ENCODE assay signal across 11 cellular contexts in genomic region chr12:120101182-120101581, GRCh38. TPM values are rescaled to one million over a fixed set of nuclear protein-coding genes. Genes with fewer than 3 reads are reported as not detected.
A peak's percentile ranks its signal among the peaks of the same experiment; 100 is the strongest.
DNase-seq lines count a peak whose midpoint lies in the region; ATAC-seq, FAIRE-seq and TF ChIP-seq lines count a peak whose summit lies in the region.
"Had no signal": no experiment of that assay in that cellular context is flagged by ENCODE, and none has a peak within 500 bp of the region (broad histone marks: within the 10 kb centered on the region; RNA-seq: fewer than 3 reads in every experiment).

No MANE protein-coding gene starts in this region.

- H3K9ac ChIP-seq in H1 (replicated peaks in 1 of 4; ENCODE audit: extremely low read depth in 1 of 4, low read depth in 3 of 4, low read length in 3 of 4) (no peak overlapping the region), mesendoderm (ENCODE audit: low read length) (no peak overlapping the region)
- H3K9ac ChIP-seq: GM23248 had no signal

- intact Hi-C loops in prostate gland (cut with DNase I) = no loop called here

- peak; percentile 58 for ATAC-seq in HG03432 (IDR thresholded peaks at IDR 0.05; ENCODE audit: unreplicated experiment)
- no peak for ATAC-seq in HG03460 (IDR thresholded peaks at IDR 0.05; ENCODE audit: unreplicated experiment)

- H3K4ac ChIP-seq in H1 (replicated peaks; ENCODE audit: insufficient read length, low read depth, low read length) = no peak overlapping the region
- no peak overlapping the region for H3K4ac ChIP-seq in mesendoderm (ENCODE audit: low read depth, low read length)

- H2BK12ac ChIP-seq in H1 (ENCODE audit: low read depth, low read length) = no peak overlapping the region

- H3K4me2 ChIP-seq in H1 (ENCODE audit: insufficient read depth in 1 of 2, low read depth in 2 of 2, low read length in 2 of 2) (no peak overlapping the region), mesendoderm (ENCODE audit: low read length) (no peak overlapping the region)

- H2BK120ac ChIP-seq in H1 (replicated peaks; ENCODE audit: low read depth, low read length) = no peak overlapping the region
- no peak overlapping the region for H2BK120ac ChIP-seq in mesendoderm (ENCODE audit: low read depth, low read length)

- TF ChIP-seq CTCF in H1 (IDR thresholded peaks at IDR 0.05; ENCODE audit: control extremely low read depth in 1 of 3, insufficient read depth in 1 of 3, low read depth in 1 of 3, low read length in 3 of 3) = no peak
- TF ChIP-seq CTCF in prostate gland (IDR thresholded peaks at IDR 0.05) = no peak

- H3K56ac ChIP-seq in H1 (replicated peaks; ENCODE audit: insufficient read length, low read depth, low read length) = no peak overlapping the region
- H3K56ac ChIP-seq in mesendoderm (ENCODE audit: low read length) = no peak overlapping the region

- H4K91ac ChIP-seq in H1 (replicated peaks; ENCODE audit: insufficient read length, low read length) = no peak overlapping the region

- no peak for TF ChIP-seq EP300 in H1 (IDR thresholded peaks at IDR 0.05; ENCODE audit: borderline replicate concordance in 1 of 2, low read depth in 2 of 2, low read length in 2 of 2)

- H3K9me3 ChIP-seq in H1 (ENCODE audit: insufficient read depth in 2 of 2, low read depth in 1 of 2, low read length in 1 of 2) (no peaks in the 10 kb centered on the region), prostate gland (no peaks in the 10 kb centered on the region)

- H4K20me1 ChIP-seq in H1 (replicated peaks in 1 of 2; ENCODE audit: control insufficient read depth in 1 of 2, insufficient read depth in 2 of 2, low read length in 2 of 2) = peaks cover 6 to 19% of the 10 kb centered on the region in 2 experiments

- H3K79me2 ChIP-seq in H1 (ENCODE audit: control insufficient read depth in 1 of 2, insufficient read depth in 2 of 2, low read length in 2 of 2) (peaks cover 0 to 41% of the 10 kb centered on the region in 2 experiments; a peak in 3 of 4 replicates), mesendoderm (ENCODE audit: control insufficient read depth, insufficient read depth, low read length) (peaks cover 19% of the 10 kb centered on the region)

- no peak overlapping the region for H3K18ac ChIP-seq in H1 (ENCODE audit: extremely low read depth, low read length)
- H3K18ac ChIP-seq in mesendoderm (ENCODE audit: low read length) = no peak overlapping the region

- POLR2A ChIA-PET in H1 (lab: Charles Lee; ENCODE audit: partially characterized antibody) = interaction anchor here (0.9 to 6.3 kb wide), 7 partner anchors 8 to 100 kb away, joined by 3 to 52 read pairs (median 4); partner anchors contain the start of genes RAB35 and RPLP0

- WGBS in H1 (ENCODE audit: extremely low coverage in 1 of 2, insufficient coverage in 1 of 2, insufficient read length in 1 of 2, insufficient replicate concordance in 2 of 2, low coverage in 1 of 2, low lambda C conversion rate in 2 of 2, missing lambda C conversion rate in 1 of 2), 2 experiments = 90% methylated on average over 11 of the region's 11 CpGs; no CpG with 5 or more reads in 1 of the 2 experiments
- 52% methylated on average over 11 of the region's 11 CpGs for WGBS in prostate gland
- no CpG with 5 or more reads among the region's 11 CpGs for WGBS in mesendoderm (ENCODE audit: extremely low coverage, insufficient coverage, low lambda C conversion rate)

- DNase-seq in DMS79 treated with DMSO at 0.1 percent for 48 hours (lab: John Stamatoyannopoulos, UW) (peak; percentile 26), H1 (ENCODE audit: low read depth in 1 of 2, low spot score in 2 of 2) (no peak), prostate gland (ENCODE audit: low spot score) (no peak), KBM-7 (no peak), mesendoderm (no peak), ecto neural progenitor cell (ENCODE audit: low spot score) (no peak)
- DNase-seq: naive B cell, RPMI8226 had no signal

- H3K27ac ChIP-seq in H1 (ENCODE audit: low read depth, low read length) (0 out of 2 replicates have a peak overlapping the region, but pooled peaks have one; percentile 8), prostate gland (peak overlapping the region; percentile 26 to 42), mesendoderm (ENCODE audit: low read depth, low read length) (no peak overlapping the region)
- H3K27ac ChIP-seq: GM23248 had no signal

- H3K23ac ChIP-seq in H1 (ENCODE audit: insufficient read length) (no peak overlapping the region), mesendoderm (ENCODE audit: low read length) (no peak overlapping the region)

- no peak overlapping the region for H3K14ac ChIP-seq in H1 (ENCODE audit: insufficient read length)

- H3K4me3 ChIP-seq in H1 (ENCODE audit: extremely low read depth in 1 of 4, insufficient read depth in 2 of 4, low read depth in 3 of 4, low read length in 4 of 4) (no peak overlapping the region), prostate gland (no peak overlapping the region), mesendoderm (ENCODE audit: low read length) (no peak overlapping the region)
- H3K4me3 ChIP-seq: GM23248 had no signal

- FAIRE-seq in H1 (lab: Jason Lieb, UNC) = no peak

- in situ Hi-C loops in KBM-7 (cut with MboI; ENCODE audit: low pct_unique_long_range_greater_than_20kb, low sequenced_read_pairs) = no loop called here

- H3K79me1 ChIP-seq in H1 (ENCODE audit: low read depth, low read length) (peaks cover 10% of the 10 kb centered on the region; the same call in 1 of the 2 replicates), mesendoderm (ENCODE audit: low read length) (peaks cover 25% of the 10 kb centered on the region)

- TF ChIP-seq RAD21 in H1 (IDR thresholded peaks at IDR 0.05 in 1 of 2, conservative IDR thresholded peaks at IDR 0.05 in 1 of 2; ENCODE audit: low read depth in 2 of 2, low read length in 2 of 2) = no peak

- no peaks in the 10 kb centered on the region for H3K23me2 ChIP-seq in H1 (ENCODE audit: low read depth, low read length)

- H2BK20ac ChIP-seq in H1 (ENCODE audit: low read length) = no peak overlapping the region

- H2BK15ac ChIP-seq in H1 (ENCODE audit: low read length) (no peak overlapping the region), mesendoderm (replicated peaks; ENCODE audit: low read depth) (no peak overlapping the region)

- TF ChIP-seq POLR2A in H1 (IDR thresholded peaks at IDR 0.05; ENCODE audit: control extremely low read depth in 1 of 2, low read depth in 2 of 2, low read length in 2 of 2) (no peak), prostate gland (IDR thresholded peaks at IDR 0.05) (no peak)

- peaks cover 0 to 9% (median 5%) of the 10 kb centered on the region in 4 experiments; a peak in 5 of 7 replicates for H3K4me1 ChIP-seq in H1 (replicated peaks in 1 of 4; ENCODE audit: control insufficient read depth in 3 of 4, insufficient read depth in 4 of 4, low read length in 3 of 4)
- H3K4me1 ChIP-seq in prostate gland (replicated peaks) = peaks cover 17% of the 10 kb centered on the region
- no peaks in the 10 kb centered on the region for H3K4me1 ChIP-seq in mesendoderm (ENCODE audit: control insufficient read depth, low read depth, low read length)

- H2BK5ac ChIP-seq in H1 (ENCODE audit: low read depth, low read length) (no peak overlapping the region; the same call in 1 of the 2 replicates), mesendoderm (ENCODE audit: low read length) (no peak overlapping the region)

- no peak overlapping the region for H4K8ac ChIP-seq in H1 (ENCODE audit: extremely low read depth, insufficient read depth, low read length)
- no peak overlapping the region for H4K8ac ChIP-seq in mesendoderm (ENCODE audit: low read depth, low read length)

- H3K27me3 ChIP-seq in H1 (replicated peaks in 1 of 4; ENCODE audit: control insufficient read depth in 3 of 4, extremely low read depth in 1 of 4, insufficient read depth in 3 of 4, low read length in 3 of 4) (no peaks in the 10 kb centered on the region), prostate gland (replicated peaks; ENCODE audit: insufficient read depth) (no peaks in the 10 kb centered on the region), mesendoderm (ENCODE audit: insufficient read depth, low read length, poor library complexity) (no peaks in the 10 kb centered on the region)

- no peak overlapping the region for H2AFZ ChIP-seq in H1 (ENCODE audit: low read length)
- H2AFZ ChIP-seq: GM23248 had no signal

- H4K5ac ChIP-seq in H1 (ENCODE audit: insufficient read length, low read depth, low read length) (no peak overlapping the region), mesendoderm (ENCODE audit: low read length) (no peak overlapping the region)

- H2AK5ac ChIP-seq in H1 (ENCODE audit: low read depth, low read length) = no peak overlapping the region
- H2AK5ac ChIP-seq in mesendoderm (ENCODE audit: low read length) = no peak overlapping the region

- CTCF ChIA-PET in H1 (lab: Charles Lee; ENCODE audit: partially characterized antibody) = interaction anchor here (0.5 to 2.6 kb wide), 4 partner anchors 11 to 1251 kb away, joined by 3 to 12 read pairs (median 4); partner anchors contain the start of gene RAB35

- peaks cover 0 to 19% (median 10%) of the 10 kb centered on the region in 4 experiments; a peak in 6 of 8 replicates for H3K36me3 ChIP-seq in H1 (ENCODE audit: control insufficient read depth in 2 of 4, insufficient read depth in 4 of 4, low read length in 3 of 4)
- H3K36me3 ChIP-seq in prostate gland = peaks cover 0 to 17% of the 10 kb centered on the region in 2 donors
- H3K36me3 ChIP-seq in mesendoderm (ENCODE audit: control insufficient read depth, insufficient read depth, low read length) = peaks cover 4% of the 10 kb centered on the region

TF ChIP-seq in H1, 55 proteins besides CTCF, POLR2A, EP300 and RAD21 (continues in another document):
- TF ChIP-seq SAP30 (IDR thresholded peaks at IDR 0.05; ENCODE audit: insufficient read depth, insufficient replicate concordance, low read length) (no peak), USF2 (IDR thresholded peaks at IDR 0.05; ENCODE audit: low read length) (no peak), SP4 (IDR thresholded peaks at IDR 0.05; ENCODE audit: low read length) (no peak)

RNA-seq across cellular contexts. Expression of gene RAB35, which starts 15.4 kb away (rescaled TPM):
- total RNA-seq in H1 (2021; fragmentation: NEBNext Ultra II Directional; extraction: Animal tissue kit (Norgen Biotek cat#: 25700)) = 39.0 and 45.7 TPM in 2 replicates
- polyA plus RNA-seq in H1 (2011; rRNA removed) = 33.4 and 45.8 TPM in 2 replicates
- polyA plus RNA-seq in H1 (2011; cell fraction: cytosol; rRNA removed) = 29.0 TPM
- polyA plus RNA-seq in H1 (2011; cell fraction: nucleus; rRNA removed) = 37.5 TPM
- 35.9 to 43.8 TPM (median 40.9 TPM) in 4 replicates for polyA plus RNA-seq in H1 (2012, experiment 1 of 2)
- polyA plus RNA-seq in H1 (2012, experiment 2 of 2) = 38.3 TPM
- 27.7 TPM for polyA plus RNA-seq in H1 (2013, experiment 1 of 2)
- 29.3 TPM for polyA plus RNA-seq in H1 (2013, experiment 2 of 2)
- polyA minus RNA-seq in H1 (2011; rRNA and poly(A)+ RNA removed) = 34.0 and 46.0 TPM in 2 replicates
- polyA minus RNA-seq in H1 (2011; cell fraction: cytosol; rRNA and poly(A)+ RNA removed) = 16.2 TPM
- polyA minus RNA-seq in H1 (2011; cell fraction: nucleus; rRNA and poly(A)+ RNA removed) = 12.0 TPM
- 10 to 100 TPM; 26.6 to 41.1 TPM for total RNA-seq in prostate gland
- 40.3 TPM for polyA plus RNA-seq in mesendoderm (2013, experiment 1 of 2)
- polyA plus RNA-seq in mesendoderm (2013, experiment 2 of 2) = 43.3 TPM
